24 cellular contexts compared by ENCODE assay signal in the genomic region with DNA sequence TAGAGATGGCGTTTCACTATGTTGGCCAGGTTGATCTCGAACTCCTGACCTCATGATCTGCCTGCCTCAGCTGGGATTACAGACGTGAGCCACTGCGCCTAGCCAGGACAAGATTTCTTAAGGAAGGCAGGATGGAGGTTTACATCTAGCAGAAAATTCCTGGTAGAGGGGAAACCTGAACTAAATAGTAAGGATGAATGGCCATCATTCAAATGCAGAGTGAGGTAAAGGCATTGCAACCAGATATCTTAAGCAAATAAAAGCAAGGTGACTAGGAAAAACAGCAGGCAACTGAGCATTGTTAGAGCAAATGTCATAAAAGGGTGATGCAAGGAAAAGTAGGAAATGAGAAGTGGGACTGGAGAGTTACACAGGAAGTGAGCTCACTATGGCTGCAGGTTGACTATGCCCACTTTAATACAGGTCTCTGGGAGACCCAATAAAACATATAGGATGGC.
DNase-seq lines count a peak whose midpoint lies in the region; ATAC-seq, FAIRE-seq and TF ChIP-seq lines count a peak whose summit lies in the region.
"Had no signal": no experiment of that assay in that cellular context is flagged by ENCODE, and none has a peak within 500 bp of the region (broad histone marks: within the 10 kb centered on the region; RNA-seq: fewer than 3 reads in every experiment).

No MANE protein-coding gene starts in this region.

- no peaks in the 10 kb centered on the region for H3K27me3 ChIP-seq in neural progenitor cell
- H3K27me3 ChIP-seq: cardiac muscle cell, sigmoid colon, SJCRH30, stomach, transverse colon had no signal

- ATAC-seq in GM21717 (IDR thresholded peaks at IDR 0.05; ENCODE audit: unreplicated experiment) = no peak

- H3K36me3 ChIP-seq in neural progenitor cell = no peaks in the 10 kb centered on the region
- H3K36me3 ChIP-seq: cardiac muscle cell, sigmoid colon, SJCRH30, stomach, transverse colon had no signal

- H3K4me3 ChIP-seq in neural progenitor cell = no peak overlapping the region
- H3K4me3 ChIP-seq: cardiac muscle cell, sigmoid colon, SJCRH30, stomach, transverse colon had no signal

- H3F3A ChIP-seq in neural progenitor cell (ENCODE audit: low read depth) = peaks cover 5% of the 10 kb centered on the region

- no peaks in the 10 kb centered on the region for H3K9me3 Mint-ChIP-seq in neural progenitor cell

- no peak overlapping the region for H3K27ac ChIP-seq in neural progenitor cell
- H3K27ac ChIP-seq: cardiac muscle cell, sigmoid colon, SJCRH30, stomach, transverse colon had no signal

- peak; percentile 14 for DNase-seq in ELF-1 (ENCODE audit: low read depth, low spot score)
- no peak for DNase-seq in HTR-8/SVneo (ENCODE audit: insufficient read length, low spot score)
- peak; percentile 54 for DNase-seq in NCI-H2196 treated with DMSO at 0.1 percent for 48 hours (lab: John Stamatoyannopoulos, UW; ENCODE audit: unreplicated experiment)
- DNase-seq in iPS DF 19.7 (ENCODE audit: low read depth, low spot score) = peak; percentile 82
- DNase-seq in neural progenitor cell (ENCODE audit: low spot score) = no peak
- no peak for DNase-seq in cerebellum (ENCODE audit: low spot score)
- DNase-seq in NCI-H774 (lab: John Stamatoyannopoulos, UW) = no peak
- DNase-seq: activated CD4-positive, alpha-beta T cell treated with anti-CD3 and anti-CD28 coated beads for 4 hours; activated naive CD4-positive, alpha-beta T cell treated with anti-CD3 and anti-CD28 coated beads, Interleukin-2, amount 50 U/mL, for 16 hours; CD4-positive, alpha-beta memory T cell; dermis blood vessel endothelial cell; DMS 273 treated with DMSO at 0.1 percent for 48 hours; glutamatergic neuron; NCI-H1694; NCI-H524 treated with DMSO at 0.1 percent for 48 hours; sigmoid colon; SJCRH30; stimulated activated CD4-positive, alpha-beta T cell treated with anti-CD3 and anti-CD28 coated beads, Interleukin-15, amount 100 ng/mL, for 24 hours; stomach; T-helper 1 cell; transverse colon had no signal

- FAIRE-seq in HTR-8/SVneo (lab: Jason Lieb, UNC) = peak; percentile 31

- no peak overlapping the region for H2AFZ ChIP-seq in neural progenitor cell (replicated peaks)

- no peak overlapping the region for H3K27ac Mint-ChIP-seq in neural progenitor cell
- H3K27ac Mint-ChIP-seq: CD4-positive, alpha-beta memory T cell; nephron had no signal

- H4K20me1 ChIP-seq in neural progenitor cell (ENCODE audit: low read depth) = no peaks in the 10 kb centered on the region

- peaks cover 7% of the 10 kb centered on the region for H3K79me2 ChIP-seq in neural progenitor cell (ENCODE audit: low read depth)

- no peak overlapping the region for H3K4me2 ChIP-seq in neural progenitor cell

- H3K4me1 ChIP-seq in neural progenitor cell = peaks cover 11% of the 10 kb centered on the region
- H3K4me1 ChIP-seq: sigmoid colon, SJCRH30, stomach, transverse colon had no signal

- H3K4me3 Mint-ChIP-seq in neural progenitor cell = no peak overlapping the region
- H3K4me3 Mint-ChIP-seq: CD4-positive, alpha-beta memory T cell; nephron had no signal

- H3K4me1 Mint-ChIP-seq in neural progenitor cell = peaks cover 4% of the 10 kb centered on the region
- H3K4me1 Mint-ChIP-seq: CD4-positive, alpha-beta memory T cell; nephron had no signal

- H3K9me3 ChIP-seq in neural progenitor cell (ENCODE audit: low read depth) = no peaks in the 10 kb centered on the region
- H3K9me3 ChIP-seq: sigmoid colon, SJCRH30, stomach, transverse colon had no signal

- H3K27me3 Mint-ChIP-seq in neural progenitor cell (ENCODE audit: insufficient read depth, low read depth) = no peaks in the 10 kb centered on the region
- H3K27me3 Mint-ChIP-seq: CD4-positive, alpha-beta memory T cell had no signal

- no peak for TF ChIP-seq CTCF in neural progenitor cell (IDR thresholded peaks at IDR 0.05)

- H3K36me3 Mint-ChIP-seq in neural progenitor cell = peaks cover 6% of the 10 kb centered on the region
- H3K36me3 Mint-ChIP-seq: CD4-positive, alpha-beta memory T cell had no signal

- H3K9ac ChIP-seq in neural progenitor cell = no peak overlapping the region

Comparison
In these comparisons a context has a peak if more than half of its experiments do, and no peak if none do; other contexts are left out.
1. DNase-seq: peak in ELF-1 (single experiment), NCI-H2196 treated with DMSO at 0.1 percent for 48 hours (single experiment) and iPS DF 19.7 (single experiment); none in HTR-8/SVneo (single experiment), neural progenitor cell (single experiment), cerebellum (single experiment) and NCI-H774 (single experiment).